Comparison of ENCODE assay signal across 8 cellular contexts in genomic region chr17:32445075-32445427, GRCh38. TPM values are rescaled to one million over a fixed set of nuclear protein-coding genes. Genes with fewer than 3 reads are reported as not detected.
DNase-seq lines count a peak whose midpoint lies in the region; ATAC-seq and TF ChIP-seq lines count a peak whose summit lies in the region.

No MANE protein-coding gene starts in this region.

- peaks cover 45% of the 10 kb centered on the region for H3K4me1 Mint-ChIP-seq in T-helper 1 cell treated with Interleukin-12 subunit alpha and Interleukin-12 subunit beta and Interleukin-4 antibody, amounts not matched to agents 30 μg/mL and 1 μg/mL, for 36 hours (ENCODE audit: low read depth)

- H3K36me3 ChIP-seq in liver (ENCODE audit: control insufficient read depth in 4 of 4, insufficient read depth in 3 of 4, low read depth in 1 of 4, low read length in 3 of 4), result peaks cover 3 to 21% (median 12%) of the 10 kb centered on the region in 4 donors

- peak overlapping the region; percentile 93 for H3K4me3 ChIP-seq in choroid plexus epithelial cell (ENCODE audit: low read depth, low read length)
- H3K4me3 ChIP-seq in liver (ENCODE audit: low read depth in 1 of 3, low read length in 3 of 3), result peak overlapping the region; percentile 91 to 98 (median 97)

- ATAC-seq in GM18502 (IDR thresholded peaks at IDR 0.05; ENCODE audit: poor library complexity, unreplicated experiment), result peak; percentile 25
- ATAC-seq in HG03045 (IDR thresholded peaks at IDR 0.05; ENCODE audit: unreplicated experiment), result peak; percentile 9

- under 1% methylated on average over 15 of the region's 15 CpGs for WGBS in liver

- peak overlapping the region; percentile 73 to 88 for H3K9ac ChIP-seq in liver (ENCODE audit: low read depth in 1 of 2, low read length in 2 of 2)

- H3K36me3 Mint-ChIP-seq in T-helper 1 cell treated with Interleukin-12 subunit alpha and Interleukin-12 subunit beta and Interleukin-4 antibody, amounts not matched to agents 30 μg/mL and 1 μg/mL, for 36 hours (ENCODE audit: low read depth), result peaks cover 24% of the 10 kb centered on the region

- H3K9me3 ChIP-seq in liver (ENCODE audit: control insufficient read depth in 4 of 4, low read length in 3 of 4), result no peaks in the 10 kb centered on the region

- peak overlapping the region; percentile 86 for H3K27ac Mint-ChIP-seq in T-helper 1 cell treated with Interleukin-12 subunit alpha and Interleukin-12 subunit beta and Interleukin-4 antibody, amounts not matched to agents 30 μg/mL and 1 μg/mL, for 36 hours

- peak overlapping the region; percentile 81 to 92 for H3K27ac ChIP-seq in liver (ENCODE audit: low read depth in 1 of 2, low read length in 2 of 2)

- H3K27me3 ChIP-seq in liver (ENCODE audit: control insufficient read depth in 4 of 4, insufficient read depth in 4 of 4, low read length in 3 of 4), result no peaks in the 10 kb centered on the region

- peaks cover 1 to 14% (median 10%) of the 10 kb centered on the region in 4 donors for H3K4me1 ChIP-seq in liver (ENCODE audit: control insufficient read depth in 4 of 4, insufficient read depth in 4 of 4, low read length in 3 of 4)

- peak; percentile 74 for DNase-seq in choroid plexus epithelial cell (ENCODE audit: low read depth)
- DNase-seq in stimulated activated CD4-positive, alpha-beta T cell treated with anti-CD3 and anti-CD28 coated beads, TNF-alpha, amount 100 ng/mL, for 24 hours (ENCODE audit: low read depth in 3 of 3), result peak; percentile 13 to 40 (median 22)
- no peak for DNase-seq in NCI-H187 (lab: John Stamatoyannopoulos, UW)
- DNase-seq in SHP77 treated with DMSO at 0.1 percent for 48 hours (lab: John Stamatoyannopoulos, UW), result no peak

- H3K4me3 Mint-ChIP-seq in T-helper 1 cell treated with Interleukin-12 subunit alpha and Interleukin-12 subunit beta and Interleukin-4 antibody, amounts not matched to agents 30 μg/mL and 1 μg/mL, for 36 hours, result peak overlapping the region; percentile 97

- TF ChIP-seq RAD21 in liver (IDR thresholded peaks at IDR 0.05), result no peak

- H3K9me3 Mint-ChIP-seq in T-helper 1 cell treated with Interleukin-12 subunit alpha and Interleukin-12 subunit beta and Interleukin-4 antibody, amounts not matched to agents 30 μg/mL and 1 μg/mL, for 36 hours, result no peaks in the 10 kb centered on the region

- H3K27me3 Mint-ChIP-seq in T-helper 1 cell treated with Interleukin-12 subunit alpha and Interleukin-12 subunit beta and Interleukin-4 antibody, amounts not matched to agents 30 μg/mL and 1 μg/mL, for 36 hours (ENCODE audit: low read depth), result peaks cover 16% of the 10 kb centered on the region

- peak; percentile 12 for TF ChIP-seq CTCF in choroid plexus epithelial cell (conservative IDR thresholded peaks at IDR 0.05; ENCODE audit: low read depth, low read length)
- TF ChIP-seq CTCF in liver (IDR thresholded peaks at IDR 0.05; ENCODE audit: low read depth, low read length, missing input control), result no peak

TF ChIP-seq in liver, 16 proteins besides CTCF, POLR2A, EP300 and RAD21:
- TF ChIP-seq FOXA1 (IDR thresholded peaks at IDR 0.05) (no peak), ATF3 (IDR thresholded peaks at IDR 0.05) (no peak), EGR1 (IDR thresholded peaks at IDR 0.05; ENCODE audit: low read depth in 2 of 2) (no peak), NR2F2 (IDR thresholded peaks at IDR 0.05) (no peak), HNF4A (conservative IDR thresholded peaks at IDR 0.05) (no peak)
TF ChIP-seq in liver: peak in this region for 0.

RNA-seq across cellular contexts. Expression of gene PSMD11, which starts 0.7 kb away (rescaled TPM):
- total RNA-seq in liver, result 10 to 100 TPM; 53.4 to 83.0 TPM
- polyA plus RNA-seq in liver, result 10 to 100 TPM; 42.1 to 97.4 TPM

RNA-seq across cellular contexts. Expression of gene CDK5R1, which starts 41.7 kb away (rescaled TPM):
- under 1 TPM; 0.84 to 0.93 TPM for total RNA-seq in liver
- under 1 TPM; 0.08 to 0.44 TPM for polyA plus RNA-seq in liver

Comparison
In these comparisons a context has a peak if more than half of its experiments do, and no peak if none do; other contexts are left out.
1. DNase-seq: peak in choroid plexus epithelial cell (single experiment) and stimulated activated CD4-positive, alpha-beta T cell treated with anti-CD3 and anti-CD28 coated beads, TNF-alpha, amount 100 ng/mL, for 24 hours (3 of 3); none in NCI-H187 (0 of 2) and SHP77 treated with DMSO at 0.1 percent for 48 hours (single experiment).